ENCODE assay signal across 8 cellular contexts in the genomic region with DNA sequence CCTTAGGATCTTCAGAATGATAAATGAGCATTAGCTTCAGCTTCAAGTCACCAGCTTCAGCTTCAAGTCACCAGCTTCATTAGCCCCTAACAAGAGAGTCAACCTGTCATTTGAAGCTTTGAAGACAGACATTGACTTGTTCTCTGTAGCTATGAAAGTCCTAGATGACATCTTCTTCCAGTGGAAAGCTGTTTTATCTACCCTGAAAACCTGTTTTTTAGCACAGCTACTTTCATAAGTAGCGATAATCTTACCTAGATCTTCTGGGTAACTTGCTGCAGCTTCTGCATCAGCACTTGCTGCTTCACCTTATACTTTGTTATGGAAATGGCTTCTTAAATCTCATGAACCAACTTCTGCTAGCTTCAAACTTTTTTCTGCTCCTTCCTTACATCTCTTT.
"Had no signal": no experiment of that assay in that cellular context is flagged by ENCODE, and none has a peak within 500 bp of the region (broad histone marks: within the 10 kb centered on the region; RNA-seq: fewer than 3 reads in every experiment).

No MANE protein-coding gene starts in this region.

- H3K27ac ChIP-seq: HL-60, KMS-11 had no signal

- H3K9ac ChIP-seq: KMS-11 had no signal

- H3K4me2 ChIP-seq: KMS-11 had no signal

- FAIRE-seq: HepG2 had no signal

- ATAC-seq: HepG2 had no signal

- DNase-seq: IMR-90, Karpas-422, Kasumi-1, KBM-7, KG1 had no signal
